2 cellular contexts compared by ENCODE assay signal in genomic region chr20:16187956-16188616, GRCh38.
TF ChIP-seq lines count a peak whose summit lies in the region.

No MANE protein-coding gene starts in this region.

TF ChIP-seq in IMR-90, 13 proteins besides CTCF, POLR2A, EP300 and RAD21:
- TF ChIP-seq MAZ (IDR thresholded peaks at IDR 0.05; ENCODE audit: borderline replicate concordance, low read depth, low read length) = no peak
- no peak for TF ChIP-seq FOS (IDR thresholded peaks at IDR 0.05; ENCODE audit: low read depth, low read length)
- no peak for TF ChIP-seq CEBPB (IDR thresholded peaks at IDR 0.05; ENCODE audit: low read depth, low read length)
- TF ChIP-seq MAFK (IDR thresholded peaks at IDR 0.05; ENCODE audit: low read depth, low read length) = no peak
- TF ChIP-seq MXI1 (IDR thresholded peaks at IDR 0.05; ENCODE audit: borderline replicate concordance, low read depth, low read length) = no peak
- TF ChIP-seq, protein P1, sequence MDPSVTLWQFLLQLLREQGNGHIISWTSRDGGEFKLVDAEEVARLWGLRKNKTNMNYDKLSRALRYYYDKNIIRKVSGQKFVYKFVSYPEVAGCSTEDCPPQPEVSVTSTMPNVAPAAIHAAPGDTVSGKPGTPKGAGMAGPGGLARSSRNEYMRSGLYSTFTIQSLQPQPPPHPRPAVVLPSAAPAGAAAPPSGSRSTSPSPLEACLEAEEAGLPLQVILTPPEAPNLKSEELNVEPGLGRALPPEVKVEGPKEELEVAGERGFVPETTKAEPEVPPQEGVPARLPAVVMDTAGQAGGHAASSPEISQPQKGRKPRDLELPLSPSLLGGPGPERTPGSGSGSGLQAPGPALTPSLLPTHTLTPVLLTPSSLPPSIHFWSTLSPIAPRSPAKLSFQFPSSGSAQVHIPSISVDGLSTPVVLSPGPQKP (IDR thresholded peaks at IDR 0.05; ENCODE audit: borderline replicate concordance, low read depth, low read length) = no peak
- TF ChIP-seq NFE2L2 (IDR thresholded peaks at IDR 0.05; ENCODE audit: low read depth, low read length) = no peak
- TF ChIP-seq BHLHE40 (IDR thresholded peaks at IDR 0.05; ENCODE audit: low read depth, low read length) = no peak

TF ChIP-seq in GM23338, 12 proteins besides CTCF, POLR2A, EP300 and RAD21:
- no peak for TF ChIP-seq JUNB (IDR thresholded peaks at IDR 0.05; ENCODE audit: unreplicated experiment)
- no peak for TF ChIP-seq ZNF331 (CRISPR knock-in tag; IDR thresholded peaks at IDR 0.05; ENCODE audit: low read depth)
- no peak for TF ChIP-seq EZH2 (IDR thresholded peaks at IDR 0.05; ENCODE audit: low read depth, unreplicated experiment)
- TF ChIP-seq ZNF114 (CRISPR knock-in tag; IDR thresholded peaks at IDR 0.05) = no peak
- TF ChIP-seq POLR2AphosphoS5 (IDR thresholded peaks at IDR 0.05; ENCODE audit: low read depth) = no peak
- TF ChIP-seq ETS1 (IDR thresholded peaks at IDR 0.05) = no peak
- TF ChIP-seq CREB1 (CRISPR knock-in tag; IDR thresholded peaks at IDR 0.05; ENCODE audit: low read depth) = no peak
